In genomic region chr17:17609121-17609520, GRCh38 we compare ENCODE assay signal across 18 cellular contexts. TPM values are rescaled to one million over a fixed set of nuclear protein-coding genes. Genes with fewer than 3 reads are reported as not detected.
DNase-seq lines count a peak whose midpoint lies in the region; ATAC-seq and TF ChIP-seq lines count a peak whose summit lies in the region.
"Had no signal": no experiment of that assay in that cellular context is flagged by ENCODE, and none has a peak within 500 bp of the region (broad histone marks: within the 10 kb centered on the region; RNA-seq: fewer than 3 reads in every experiment).

No MANE protein-coding gene starts in this region.

- no peaks in the 10 kb centered on the region for H3K79me1 ChIP-seq in mesenchymal stem cell (replicated peaks; ENCODE audit: low read length, poor library complexity, severe bottlenecking)

- no peaks in the 10 kb centered on the region for H3K9me3 Mint-ChIP-seq in central memory CD8-positive, alpha-beta T cell
- H3K9me3 Mint-ChIP-seq in neural progenitor cell, result peaks cover 3% of the 10 kb centered on the region

- H3K36me3 ChIP-seq in neural progenitor cell, result no peaks in the 10 kb centered on the region
- no peaks in the 10 kb centered on the region for H3K36me3 ChIP-seq in mesenchymal stem cell (ENCODE audit: control insufficient read depth in 1 of 2, insufficient read depth in 2 of 2, low read depth in 1 of 2, low read length in 2 of 2)
- H3K36me3 ChIP-seq: sigmoid colon had no signal

- H2AFZ ChIP-seq in neural progenitor cell (replicated peaks), result peak overlapping the region; percentile 57
- H2AFZ ChIP-seq in mesenchymal stem cell (ENCODE audit: low read depth, low read length), result no peak overlapping the region

- peaks cover 12% of the 10 kb centered on the region for H3F3A ChIP-seq in neural progenitor cell (ENCODE audit: low read depth)

- H4K8ac ChIP-seq in mesenchymal stem cell (ENCODE audit: low read length), result no peak overlapping the region

- no peaks in the 10 kb centered on the region for H4K20me1 ChIP-seq in neural progenitor cell (ENCODE audit: low read depth)

- no peaks in the 10 kb centered on the region for H3K4me1 Mint-ChIP-seq in central memory CD8-positive, alpha-beta T cell
- H3K4me1 Mint-ChIP-seq in neural progenitor cell, result peaks cover 48% of the 10 kb centered on the region

- no peaks in the 10 kb centered on the region for H3K4me1 ChIP-seq in neural progenitor cell
- H3K4me1 ChIP-seq in mesenchymal stem cell (ENCODE audit: control insufficient read depth, insufficient read depth, low read depth, low read length), result no peaks in the 10 kb centered on the region
- H3K4me1 ChIP-seq: sigmoid colon had no signal

- 95% methylated on average over 4 of the region's 4 CpGs for WGBS in mesenchymal stem cell

- H3K27ac Mint-ChIP-seq in central memory CD8-positive, alpha-beta T cell (ENCODE audit: low read depth), result peak overlapping the region; percentile 35
- H3K27ac Mint-ChIP-seq in neural progenitor cell, result no peak overlapping the region

- H3K27me3 ChIP-seq in neural progenitor cell, result no peaks in the 10 kb centered on the region
- peaks cover 0 to 26% of the 10 kb centered on the region in 2 experiments for H3K27me3 ChIP-seq in mesenchymal stem cell (ENCODE audit: control insufficient read depth in 1 of 2, insufficient read depth in 1 of 2, low read length in 2 of 2)
- H3K27me3 ChIP-seq: sigmoid colon had no signal

- no peak overlapping the region for H3K4me3 Mint-ChIP-seq in central memory CD8-positive, alpha-beta T cell
- no peak overlapping the region for H3K4me3 Mint-ChIP-seq in neural progenitor cell
- H3K4me3 Mint-ChIP-seq: CD14-positive monocyte had no signal

- H3K9ac ChIP-seq in neural progenitor cell (no peak overlapping the region), mesenchymal stem cell (ENCODE audit: low read length) (no peak overlapping the region)

- no peak overlapping the region for H3K23ac ChIP-seq in mesenchymal stem cell (ENCODE audit: low read length in 2 of 2)

- H3K4me3 ChIP-seq in neural progenitor cell (no peak overlapping the region), mesenchymal stem cell (ENCODE audit: insufficient read depth in 1 of 2, low read depth in 1 of 2, low read length in 2 of 2) (no peak overlapping the region)
- H3K4me3 ChIP-seq: sigmoid colon had no signal

- H3K27me3 Mint-ChIP-seq in central memory CD8-positive, alpha-beta T cell, result peaks cover 13% of the 10 kb centered on the region
- H3K27me3 Mint-ChIP-seq in neural progenitor cell (ENCODE audit: insufficient read depth, low read depth), result peaks cover 20% of the 10 kb centered on the region

- H3K79me2 ChIP-seq in neural progenitor cell (ENCODE audit: low read depth), result no peaks in the 10 kb centered on the region

- no peak for ATAC-seq in central memory CD8-positive, alpha-beta T cell (replicated peaks; ENCODE audit: extremely low read depth, poor library complexity, severe bottlenecking)
- no peak for ATAC-seq in GM18907 (IDR thresholded peaks at IDR 0.05; ENCODE audit: unreplicated experiment)
- ATAC-seq: left cardiac atrium, Right ventricle myocardium inferior had no signal

- H2BK15ac ChIP-seq in mesenchymal stem cell (ENCODE audit: low read depth, poor library complexity, severe bottlenecking), result no peak overlapping the region

- no peak overlapping the region for H4K91ac ChIP-seq in mesenchymal stem cell (ENCODE audit: low read length)

- DNase-seq in DMS53 (lab: John Stamatoyannopoulos, UW) (peak; percentile 32), DMS53 treated with DMSO at 0.1 percent for 48 hours (lab: John Stamatoyannopoulos, UW; ENCODE audit: unreplicated experiment) (no peak), NCI-H69 (lab: John Stamatoyannopoulos, UW) (peak; percentile 3), neural progenitor cell (ENCODE audit: low spot score) (no peak), SW480 (ENCODE audit: low spot score) (no peak), mesenchymal stem cell (no peak)
- DNase-seq in central memory CD8-positive, alpha-beta T cell (ENCODE audit: low spot score in 2 of 2), result no peak
- DNase-seq: activated CD4-positive, CD25-positive, alpha-beta regulatory T cell treated with anti-CD3 and anti-CD28 coated beads, Interleukin-2, amount 50 U/mL, for 72 hours; central memory CD4-positive, alpha-beta T cell; hippocampal formation; left cardiac atrium; NCI-H1048; NCI-H2107; NCI-H774; sigmoid colon had no signal

- no peak overlapping the region for H3K4ac ChIP-seq in mesenchymal stem cell (ENCODE audit: low read depth in 1 of 2, low read length in 2 of 2)

- H2AK5ac ChIP-seq in mesenchymal stem cell (ENCODE audit: low read length, severe bottlenecking), result no peak overlapping the region

- H2BK5ac ChIP-seq in mesenchymal stem cell (ENCODE audit: low read depth, low read length, poor library complexity, severe bottlenecking), result no peak overlapping the region

- no peak overlapping the region for H3K14ac ChIP-seq in mesenchymal stem cell (ENCODE audit: low read length in 2 of 2)

- H3K4me2 ChIP-seq in neural progenitor cell (no peak overlapping the region), mesenchymal stem cell (ENCODE audit: low read length, poor library complexity, severe bottlenecking) (no peak overlapping the region)

- H3K18ac ChIP-seq in mesenchymal stem cell (ENCODE audit: low read depth in 1 of 2, low read length in 2 of 2), result no peak overlapping the region

- no peak overlapping the region for H2BK12ac ChIP-seq in mesenchymal stem cell (ENCODE audit: low read length in 2 of 2)

- no peaks in the 10 kb centered on the region for H3K36me3 Mint-ChIP-seq in central memory CD8-positive, alpha-beta T cell (ENCODE audit: insufficient read depth)
- peaks cover 2% of the 10 kb centered on the region for H3K36me3 Mint-ChIP-seq in neural progenitor cell
- H3K36me3 Mint-ChIP-seq: CD14-positive monocyte had no signal

- TF ChIP-seq CTCF in neural progenitor cell (IDR thresholded peaks at IDR 0.05), result no peak

- H3K9me3 ChIP-seq in neural progenitor cell (ENCODE audit: low read depth), result no peaks in the 10 kb centered on the region
- no peaks in the 10 kb centered on the region for H3K9me3 ChIP-seq in mesenchymal stem cell (ENCODE audit: control insufficient read depth, low read length)
- H3K9me3 ChIP-seq: sigmoid colon had no signal

- H2BK120ac ChIP-seq in mesenchymal stem cell (ENCODE audit: low read depth, low read length), result no peak overlapping the region

- no peak overlapping the region for H3K27ac ChIP-seq in neural progenitor cell
- H3K27ac ChIP-seq in mesenchymal stem cell (ENCODE audit: low read length, poor library complexity, severe bottlenecking), result no peak overlapping the region
- H3K27ac ChIP-seq: sigmoid colon had no signal

RNA-seq across cellular contexts. Expression of gene PEMT, which starts 17.6 kb away (rescaled TPM):
- 17.7 and 50.4 TPM in 2 replicates for total RNA-seq in neural progenitor cell (ENCODE audit: low replicate concordance)
- 19.1 TPM for polyA plus RNA-seq in mesenchymal stem cell (2013, experiment 1 of 2)
- 20.6 TPM for polyA plus RNA-seq in mesenchymal stem cell (2013, experiment 2 of 2)

Comparison
In these comparisons a context has a peak if more than half of its experiments do, and no peak if none do; other contexts are left out.
1. DNase-seq: peak in DMS53 (single experiment) and NCI-H69 (single experiment); none in DMS53 treated with DMSO at 0.1 percent for 48 hours (single experiment), central memory CD8-positive, alpha-beta T cell (0 of 2), neural progenitor cell (single experiment), SW480 (single experiment) and mesenchymal stem cell (single experiment).